In genomic region chr19:590396-590745, GRCh38 we compare ENCODE assay signal across 9 cellular contexts. TPM values are rescaled to one million over a fixed set of nuclear protein-coding genes. Genes with fewer than 3 reads are reported as not detected.
A peak's percentile ranks its signal among the peaks of the same experiment; 100 is the strongest.
DNase-seq lines count a peak whose midpoint lies in the region; ATAC-seq and TF ChIP-seq lines count a peak whose summit lies in the region.
"Had no signal": no experiment of that assay in that cellular context is flagged by ENCODE, and none has a peak within 500 bp of the region (broad histone marks: within the 10 kb centered on the region; RNA-seq: fewer than 3 reads in every experiment).

No MANE protein-coding gene starts in this region.

- TF ChIP-seq CTCF in right atrium auricular region (IDR thresholded peaks at IDR 0.05) (no peak), fibroblast of lung (conservative IDR thresholded peaks at IDR 0.05 in 1 of 2, IDR thresholded peaks at IDR 0.05 in 1 of 2; ENCODE audit: low read depth in 1 of 2, low read length in 2 of 2) (no peak)

- H3K36me3 ChIP-seq in right atrium auricular region, result no peaks in the 10 kb centered on the region
- H3K36me3 ChIP-seq in fibroblast of lung (ENCODE audit: control insufficient read depth, insufficient read depth, low read length), result no peaks in the 10 kb centered on the region
- no peaks in the 10 kb centered on the region for H3K36me3 ChIP-seq in urinary bladder (ENCODE audit: insufficient read depth)

- H4K20me1 ChIP-seq in fibroblast of lung (ENCODE audit: control insufficient read depth, extremely low read depth, insufficient read depth, low read length), result no peaks in the 10 kb centered on the region

- H3K9ac ChIP-seq in fibroblast of lung (ENCODE audit: insufficient read depth, low read length), result no peak overlapping the region

- intact Hi-C loops in left ventricle myocardium superior (cut with micrococcal nuclease), result no loop called here

- no peak for ATAC-seq in left ventricle myocardium superior
- ATAC-seq in HG03135 (IDR thresholded peaks at IDR 0.05; ENCODE audit: unreplicated experiment), result no peak

- H3K4me3 ChIP-seq in right atrium auricular region, result peak overlapping the region; percentile 6 to 40
- no peak overlapping the region for H3K4me3 ChIP-seq in fibroblast of lung (replicated peaks in 1 of 4; ENCODE audit: control extremely low read depth in 1 of 4, insufficient read depth in 1 of 4, low read depth in 3 of 4, low read length in 4 of 4)
- peak overlapping the region; percentile 41 for H3K4me3 ChIP-seq in urinary bladder (ENCODE audit: low read depth, low read length)

- peaks cover 0 to 23% of the 10 kb centered on the region in 2 donors for H3K4me1 ChIP-seq in right atrium auricular region
- no peaks in the 10 kb centered on the region for H3K4me1 ChIP-seq in fibroblast of lung (ENCODE audit: control insufficient read depth, extremely low read depth, insufficient read depth, low read length)
- peaks cover 3% of the 10 kb centered on the region for H3K4me1 ChIP-seq in urinary bladder (ENCODE audit: insufficient read depth)

- 1% methylated on average over 50 of the region's 50 CpGs for WGBS in urinary bladder

- DNase-seq in right atrium auricular region (ENCODE audit: low spot score), result no peak
- DNase-seq in left ventricle myocardium superior, result no peak
- peak; percentile 37 for DNase-seq in activated CD4-positive, alpha-beta T cell treated with anti-CD3 and anti-CD28 coated beads, Interleukin-2, amount 50 U/mL, for 1 hour
- peak; percentile 30 to 45 for DNase-seq in fibroblast of lung (ENCODE audit: low read depth in 2 of 2)
- no peak for DNase-seq in GOT3 (lab: John Stamatoyannopoulos, UW)
- no peak for DNase-seq in OCI-M2 (lab: John Stamatoyannopoulos, UW; ENCODE audit: unreplicated experiment)
- DNase-seq: NK-92 treated with Interleukin-12 subunit alpha and Interleukin-12 subunit beta, amount 100 ng/mL, for 24 hours had no signal

- H3K9me3 ChIP-seq in right atrium auricular region (no peaks in the 10 kb centered on the region), fibroblast of lung (ENCODE audit: control insufficient read depth, insufficient read depth, low read depth, low read length) (no peaks in the 10 kb centered on the region)

- peaks cover 0 to 26% of the 10 kb centered on the region in 2 donors for H3K27me3 ChIP-seq in right atrium auricular region
- H3K27me3 ChIP-seq in fibroblast of lung (ENCODE audit: control insufficient read depth, insufficient read depth, low read length), result peaks cover 6% of the 10 kb centered on the region

- H2AFZ ChIP-seq in fibroblast of lung (ENCODE audit: low read length), result no peak overlapping the region

- H3K27ac ChIP-seq in right atrium auricular region (no peak overlapping the region), fibroblast of lung (ENCODE audit: insufficient read depth, low read length) (no peak overlapping the region), urinary bladder (ENCODE audit: low read depth) (no peak overlapping the region)

- H3K79me2 ChIP-seq in fibroblast of lung (ENCODE audit: control insufficient read depth, insufficient read depth, low read length), result no peaks in the 10 kb centered on the region

- H3K4me2 ChIP-seq in fibroblast of lung (ENCODE audit: extremely low read depth, insufficient read depth, low read length), result no peak overlapping the region

RNA-seq across cellular contexts. Expression of gene HCN2, which starts 0.7 kb away (rescaled TPM):
- total RNA-seq in right atrium auricular region, result 10 to 100 TPM in 1 of 2 donors, 1 to 10 TPM in 1; 1.4 to 11.1 TPM
- 14.3 TPM for total RNA-seq in left ventricle myocardium superior
- total RNA-seq in fibroblast of lung, result 0.26 and 0.50 TPM in 2 replicates
- polyA plus RNA-seq in fibroblast of lung, result 0.49 and 0.54 TPM in 2 replicates
- 1.1 and 1.2 TPM in 2 replicates for polyA plus RNA-seq in fibroblast of lung (2012)
- polyA minus RNA-seq in fibroblast of lung (ENCODE audit: low replicate concordance), result 1.4 and 9.5 TPM in 2 replicates
- total RNA-seq in urinary bladder, result 0.26 TPM
- 0.43 TPM for polyA plus RNA-seq in urinary bladder

RNA-seq across cellular contexts. Expression of gene BSG, which starts 18.0 kb away (rescaled TPM):
- total RNA-seq in right atrium auricular region (1,000 to 10,000 TPM; 1,033 to 1,569 TPM), left ventricle myocardium superior (1,923 TPM), fibroblast of lung (199 and 246 TPM in 2 replicates), urinary bladder (89.9 TPM)
- polyA plus RNA-seq in fibroblast of lung (258 and 325 TPM in 2 replicates), urinary bladder (989 TPM)
- 440 and 446 TPM in 2 replicates for polyA plus RNA-seq in fibroblast of lung (2012)
- polyA minus RNA-seq in fibroblast of lung (ENCODE audit: low replicate concordance), result 93.8 and 208 TPM in 2 replicates

RNA-seq across cellular contexts. Expression of gene POLRMT, which starts 43.0 kb away (rescaled TPM):
- total RNA-seq in right atrium auricular region (10 to 100 TPM; 24.5 to 30.4 TPM), left ventricle myocardium superior (55.5 TPM), fibroblast of lung (17.2 and 21.5 TPM in 2 replicates), urinary bladder (10.3 TPM)
- polyA plus RNA-seq in fibroblast of lung (7.3 and 13.5 TPM in 2 replicates), urinary bladder (44.6 TPM)
- 24.2 and 33.4 TPM in 2 replicates for polyA plus RNA-seq in fibroblast of lung (2012)
- 115 and 194 TPM in 2 replicates for polyA minus RNA-seq in fibroblast of lung (ENCODE audit: low replicate concordance)

RNA-seq across cellular contexts. Expression of gene GZMM, which starts 46.5 kb away (rescaled TPM):
- total RNA-seq in right atrium auricular region (under 1 TPM in 1 of 2 donors, not detected in 1; 0.79 TPM), left ventricle myocardium superior (0.37 TPM), fibroblast of lung (0.17 TPM in 1 of 2 replicates, not detected in the other), urinary bladder (0.63 TPM)
- polyA plus RNA-seq in fibroblast of lung (0.35 TPM in 1 of 2 replicates, not detected in the other), urinary bladder (1.5 TPM)
- 0.16 and 1.3 TPM in 2 replicates for polyA plus RNA-seq in fibroblast of lung (2012)
- not detected in 2 replicates for polyA minus RNA-seq in fibroblast of lung (ENCODE audit: low replicate concordance)

RNA-seq across cellular contexts. Expression of gene FGF22, which starts 49.3 kb away (rescaled TPM):
- total RNA-seq in right atrium auricular region (under 1 TPM; 0.35 to 0.37 TPM), left ventricle myocardium superior (not detected), fibroblast of lung (under 0.01 TPM in 1 of 2 replicates, not detected in the other), urinary bladder (not detected)
- polyA plus RNA-seq in fibroblast of lung (0.06 TPM in 1 of 2 replicates, not detected in the other), urinary bladder (1.6 TPM)
- 0.24 TPM in 1 of 2 replicates, not detected in the other for polyA plus RNA-seq in fibroblast of lung (2012)
- polyA minus RNA-seq in fibroblast of lung (ENCODE audit: low replicate concordance), result not detected in 2 replicates

Comparison
In these comparisons a context has a peak if more than half of its experiments do, and no peak if none do; other contexts are left out.
1. DNase-seq: peak in activated CD4-positive, alpha-beta T cell treated with anti-CD3 and anti-CD28 coated beads, Interleukin-2, amount 50 U/mL, for 1 hour (single experiment) and fibroblast of lung (2 of 2); none in right atrium auricular region (single experiment), left ventricle myocardium superior (single experiment), GOT3 (single experiment) and OCI-M2 (single experiment).
2. H3K4me3 ChIP-seq: peak in right atrium auricular region (2 of 2) and urinary bladder (single experiment); none in fibroblast of lung (0 of 4).